In the genomic region with DNA sequence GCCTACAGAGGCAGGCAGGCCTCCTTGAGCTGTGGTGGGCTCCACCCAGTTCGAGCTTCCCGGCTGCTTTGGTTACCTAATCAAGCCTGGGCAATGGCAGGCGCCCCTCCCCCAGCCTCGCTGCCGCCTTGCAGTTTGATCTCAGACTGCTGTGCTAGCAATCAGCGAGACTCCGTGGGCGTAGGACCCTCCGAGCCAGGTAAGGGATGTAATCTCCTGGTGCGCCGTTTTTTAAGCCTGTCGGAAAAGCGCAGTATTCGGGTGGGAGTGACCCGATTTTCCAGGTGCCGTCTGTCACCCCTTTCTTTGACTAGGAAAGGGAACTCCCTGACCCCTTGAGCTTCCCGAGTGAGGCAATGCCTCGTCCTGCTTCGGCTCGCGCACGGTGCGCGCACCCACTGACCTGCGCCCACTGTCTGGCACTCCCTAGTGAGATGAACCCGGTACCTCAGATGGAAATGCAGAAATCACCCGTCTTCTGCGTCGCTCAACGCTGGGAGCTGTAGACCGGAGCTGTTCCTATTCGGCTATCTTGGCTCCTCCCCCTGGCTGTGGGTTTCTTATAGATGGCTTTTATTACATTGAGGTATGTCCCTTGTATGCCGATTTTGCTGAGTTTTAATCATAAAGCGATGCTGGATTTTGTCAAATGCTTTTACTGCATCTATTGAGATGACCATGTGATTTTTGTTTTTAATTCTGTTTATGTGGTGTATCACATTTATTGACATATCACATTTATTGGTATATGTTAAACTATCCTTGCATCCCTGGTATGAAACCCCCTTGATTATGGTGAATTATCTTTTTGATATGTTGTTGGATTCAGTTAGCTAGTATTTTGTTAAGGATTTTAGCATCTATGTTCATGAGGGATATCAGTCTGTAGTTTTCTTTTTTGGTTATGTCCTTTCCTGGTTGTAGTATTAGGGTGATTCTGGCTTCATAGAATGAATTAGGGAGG, we compare ENCODE assay signal across 8 cellular contexts. TPM values are rescaled to one million over a fixed set of nuclear protein-coding genes. Genes with fewer than 3 reads are reported as not detected.
DNase-seq lines count a peak whose midpoint lies in the region; ATAC-seq and TF ChIP-seq lines count a peak whose summit lies in the region.
"Not testable (repeated sequence)": the region's sequence is repeated elsewhere in the genome, so short reads cannot be mapped to it uniquely, and the experiment has no call there.

No MANE protein-coding gene starts in this region.

- TF ChIP-seq CTCF in NB4 (IDR thresholded peaks at IDR 0.05; ENCODE audit: low read depth, low read length); hepatocyte (IDR thresholded peaks at IDR 0.05; ENCODE audit: poor library complexity); ovary (IDR thresholded peaks at IDR 0.05): not testable (repeated sequence)

- H3K27ac Mint-ChIP-seq in central memory CD8-positive, alpha-beta T cell (ENCODE audit: low read depth) = peak overlapping the region; percentile 81
- H3K27ac Mint-ChIP-seq in stimulated activated naive B cell treated with anti-CD40 and anti-IgM and Interleukin-4, amounts not matched to agents 10 μg/mL and 1 μg/mL and 100 μg/mL, for 72 hours = peak overlapping the region; percentile 72

- intact Hi-C loops in ovary (cut with DNase I) = not testable (repeated sequence)

- not testable (repeated sequence) for H3K9me3 Mint-ChIP-seq in central memory CD8-positive, alpha-beta T cell; stimulated activated naive B cell treated with anti-CD40 and anti-IgM and Interleukin-4, amounts not matched to agents 10 μg/mL and 1 μg/mL and 100 μg/mL, for 72 hours

- not testable (repeated sequence) for H3K9me3 ChIP-seq in hepatocyte (ENCODE audit: low read depth); ovary

- not testable (repeated sequence) for H3K4me1 ChIP-seq in hepatocyte (ENCODE audit: insufficient read depth); ovary (ENCODE audit: insufficient read depth)

- H3K36me3 Mint-ChIP-seq in central memory CD8-positive, alpha-beta T cell (ENCODE audit: insufficient read depth); stimulated activated naive B cell treated with anti-CD40 and anti-IgM and Interleukin-4, amounts not matched to agents 10 μg/mL and 1 μg/mL and 100 μg/mL, for 72 hours: not testable (repeated sequence)

- not testable (repeated sequence) for H3K27me3 Mint-ChIP-seq in central memory CD8-positive, alpha-beta T cell; stimulated activated naive B cell treated with anti-CD40 and anti-IgM and Interleukin-4, amounts not matched to agents 10 μg/mL and 1 μg/mL and 100 μg/mL, for 72 hours

- H4K20me1 ChIP-seq in hepatocyte (ENCODE audit: insufficient read depth, poor library complexity, severe bottlenecking) = not testable (repeated sequence)

- not testable (repeated sequence) for H3K36me3 ChIP-seq in hepatocyte (replicated peaks; ENCODE audit: insufficient read depth, low read depth); ovary

- TF ChIP-seq POLR2A in NB4 (IDR thresholded peaks at IDR 0.05; ENCODE audit: extremely low read depth, insufficient read length); ovary (IDR thresholded peaks at IDR 0.05): not testable (repeated sequence)

- not testable (repeated sequence) for H3K27ac ChIP-seq in hepatocyte, ovary

- peak overlapping the region; percentile 97 for H3K4me3 Mint-ChIP-seq in central memory CD8-positive, alpha-beta T cell
- peak overlapping the region; percentile 91 to 94 for H3K4me3 Mint-ChIP-seq in stimulated activated naive B cell treated with anti-CD40 and anti-IgM and Interleukin-4, amounts not matched to agents 10 μg/mL and 1 μg/mL and 100 μg/mL, for 72 hours

- peak overlapping the region; percentile 35 for H2AFZ ChIP-seq in hepatocyte

- H3K27me3 ChIP-seq in hepatocyte, ovary: not testable (repeated sequence)

- peak; percentile 71 for DNase-seq in DMS53 (lab: John Stamatoyannopoulos, UW)
- peak; percentile 78 for DNase-seq in NB4 (ENCODE audit: low read depth)
- DNase-seq in SK-N-DZ (ENCODE audit: low spot score) = peak; percentile 55
- peak; percentile 40 for DNase-seq in activated T-cell treated with anti-CD3 and anti-CD28 coated beads for 4 hours
- DNase-seq in central memory CD8-positive, alpha-beta T cell (ENCODE audit: low spot score in 2 of 2) = peak; percentile 41 to 61
- DNase-seq in hepatocyte (ENCODE audit: low spot score); stimulated activated naive B cell treated with anti-CD40 and anti-IgM and Interleukin-4, amounts not matched to agents 10 μg/mL and 1 μg/mL and 100 μg/mL, for 72 hours: not testable (repeated sequence)
- DNase-seq in ovary = peak in 2 of 5 donors; percentile 47 to 51

- peak; percentile 93 for ATAC-seq in central memory CD8-positive, alpha-beta T cell (replicated peaks; ENCODE audit: extremely low read depth, poor library complexity, severe bottlenecking)
- peak; percentile 66 to 67 for ATAC-seq in stimulated activated naive B cell treated with anti-CD40 and anti-IgM and Interleukin-4, amounts not matched to agents 10 μg/mL and 1 μg/mL and 100 μg/mL, for 72 hours (replicated peaks)

- H3K4me2 ChIP-seq in hepatocyte = peak overlapping the region; percentile 68

- H3K9me2 ChIP-seq in hepatocyte (replicated peaks; ENCODE audit: insufficient read depth) = not testable (repeated sequence)

- H3K4me3 ChIP-seq in NB4 (ENCODE audit: low read depth, low read length) = peak overlapping the region; percentile 51
- H3K4me3 ChIP-seq in hepatocyte = not testable (repeated sequence)
- peak overlapping the region; percentile 18 for H3K4me3 ChIP-seq in ovary

- H3K4me1 Mint-ChIP-seq in central memory CD8-positive, alpha-beta T cell = peaks cover 15% of the 10 kb centered on the region
- peaks cover 4 to 15% of the 10 kb centered on the region in 2 donors for H3K4me1 Mint-ChIP-seq in stimulated activated naive B cell treated with anti-CD40 and anti-IgM and Interleukin-4, amounts not matched to agents 10 μg/mL and 1 μg/mL and 100 μg/mL, for 72 hours

- not testable (repeated sequence) for H3K79me2 ChIP-seq in hepatocyte

- not testable (repeated sequence) for TF ChIP-seq EP300 in ovary (IDR thresholded peaks at IDR 0.05)

- WGBS in hepatocyte (ENCODE audit: low lambda C conversion rate, missing lambda C conversion rate) = 15% methylated on average over 33 of the region's 34 CpGs
- 5 to 6% (median 6%) methylated on average over 25 to 34 of the region's 34 CpGs for WGBS in ovary, 3 donors

RNA-seq across cellular contexts. Expression of gene WIPI1, which starts 43.4 kb away (rescaled TPM):
- polyA plus RNA-seq in SK-N-DZ (2014; cell fraction: cytosol; rRNA removed) = 3.7 and 4.7 TPM in 2 replicates
- polyA plus RNA-seq in SK-N-DZ (2014; cell fraction: nucleus; rRNA removed) = 1.4 and 7.6 TPM in 2 replicates
- total RNA-seq in hepatocyte (67.4 and 84.0 TPM in 2 replicates), ovary (10 to 100 TPM; 15.9 to 36.9 (median 21.3) TPM)
- polyA plus RNA-seq in hepatocyte (79.6 and 91.3 TPM in 2 replicates), ovary (10 to 100 TPM; 18.9 to 53.3 TPM)
